ENCODE assay signal across 13 cellular contexts in the genomic region with DNA sequence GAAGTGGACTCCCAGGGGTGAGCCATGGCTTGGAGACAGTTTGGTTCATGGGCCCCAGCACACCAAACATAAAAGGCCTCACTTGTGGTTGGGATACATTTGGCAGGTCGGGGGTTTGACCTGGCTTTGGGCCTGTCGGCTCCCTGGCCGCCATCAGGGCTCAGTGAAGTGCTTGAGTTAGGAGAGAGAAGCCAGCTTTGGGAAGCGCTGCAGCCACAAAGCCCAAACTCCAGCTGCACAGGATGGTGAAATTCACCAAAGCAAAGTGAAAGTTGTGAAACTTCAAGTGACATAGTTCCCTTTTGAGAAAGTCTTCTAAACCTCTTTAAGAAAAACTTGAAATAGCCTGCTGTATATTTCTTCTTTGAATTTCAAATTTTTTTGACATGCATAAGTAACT. TPM values are rescaled to one million over a fixed set of nuclear protein-coding genes. Genes with fewer than 3 reads are reported as not detected.
DNase-seq lines count a peak whose midpoint lies in the region; ATAC-seq and TF ChIP-seq lines count a peak whose summit lies in the region.
"Had no signal": no experiment of that assay in that cellular context is flagged by ENCODE, and none has a peak within 500 bp of the region (broad histone marks: within the 10 kb centered on the region; RNA-seq: fewer than 3 reads in every experiment).

No MANE protein-coding gene starts in this region.

- H3K9me3 Mint-ChIP-seq in activated B cell treated with CpG ODN at 0.5 μM for 24 hours = no peaks in the 10 kb centered on the region

- H3K27ac Mint-ChIP-seq in activated B cell treated with CpG ODN at 0.5 μM for 24 hours = peak overlapping the region; percentile 81

- H3K36me3 ChIP-seq in HEK293 (ENCODE audit: control insufficient read depth in 2 of 2, insufficient read depth in 1 of 2, low read length in 2 of 2) = peaks cover 0 to 35% of the 10 kb centered on the region in 2 experiments; a peak in 2 of 3 replicates
- H3K36me3 ChIP-seq in lower lobe of right lung = peaks cover 10% of the 10 kb centered on the region
- H3K36me3 ChIP-seq: BE2C had no signal

- TF ChIP-seq CTCF in AG09319 (IDR thresholded peaks at IDR 0.05; ENCODE audit: low read depth, low read length) (no peak), HEK293 (tag by site-specific recombination; IDR thresholded peaks at IDR 0.05) (no peak), activated B cell treated with CpG ODN at 0.5 μM for 24 hours (IDR thresholded peaks at IDR 0.05) (no peak), lower lobe of right lung (IDR thresholded peaks at IDR 0.05) (no peak)

- H3K27me3 ChIP-seq in lower lobe of right lung (ENCODE audit: low read depth) = no peaks in the 10 kb centered on the region
- H3K27me3 ChIP-seq: BE2C had no signal

- H3K9me3 ChIP-seq in HEK293 (ENCODE audit: control insufficient read depth, insufficient read depth, low read depth, low read length) (no peaks in the 10 kb centered on the region), lower lobe of right lung (no peaks in the 10 kb centered on the region)
- H3K9me3 ChIP-seq: BE2C had no signal

- H3K4me1 ChIP-seq in HEK293 (ENCODE audit: control insufficient read depth, insufficient read depth, low read length) (no peaks in the 10 kb centered on the region), lower lobe of right lung (peaks cover 74% of the 10 kb centered on the region)
- H3K4me1 ChIP-seq: BE2C had no signal

- no peak overlapping the region for H3K27ac ChIP-seq in HEK293 (ENCODE audit: extremely low read depth, low read depth, low read length)
- peak overlapping the region; percentile 83 for H3K27ac ChIP-seq in lower lobe of right lung

- H3K36me3 Mint-ChIP-seq in activated B cell treated with CpG ODN at 0.5 μM for 24 hours (ENCODE audit: low read depth) = peaks cover 20% of the 10 kb centered on the region

- H3K27me3 Mint-ChIP-seq in activated B cell treated with CpG ODN at 0.5 μM for 24 hours = no peaks in the 10 kb centered on the region

- peak overlapping the region; percentile 42 for H3K4me3 Mint-ChIP-seq in activated B cell treated with CpG ODN at 0.5 μM for 24 hours

- intact Hi-C loops in activated B cell treated with CpG ODN at 0.5 μM for 24 hours (cut with micrococcal nuclease) (no loop called here), lower lobe of right lung (cut with DNase I) (no loop called here)

- CTCF ChIA-PET in HEK293 (lab: Yijun Ruan, JAX) (interaction anchor here (1.1 to 1.2 kb wide), 2 partner anchors 18 to 39 kb away, joined by 4 read pairs; no protein-coding TSS in a partner anchor), activated B cell treated with CpG ODN at 0.5 μM for 24 hours (lab: Charles Lee) (interaction anchor here (1.9 kb wide), 1 partner anchor 18 kb away, joined by 4 read pairs; no protein-coding TSS in a partner anchor)

- POLR2A ChIA-PET in HEK293 (lab: Yijun Ruan, JAX) (no interaction called here), activated B cell treated with CpG ODN at 0.5 μM for 24 hours (lab: Charles Lee) (interaction anchor here (0.7 kb wide), 1 partner anchor 474 kb away, joined by 3 read pairs; no protein-coding TSS in a partner anchor)

- no peak overlapping the region for H3K4me3 ChIP-seq in HEK293 (ENCODE audit: low read depth, low read length)
- no peak overlapping the region for H3K4me3 ChIP-seq in lower lobe of right lung

- peaks cover 56% of the 10 kb centered on the region for H3K4me1 Mint-ChIP-seq in activated B cell treated with CpG ODN at 0.5 μM for 24 hours

- no peak for ATAC-seq in activated B cell treated with CpG ODN at 0.5 μM for 24 hours (ENCODE audit: low read depth)
- peak; percentile 20 to 47 for ATAC-seq in lower lobe of right lung
- no peak for ATAC-seq in HG02884 (IDR thresholded peaks at IDR 0.05; ENCODE audit: unreplicated experiment)

- DNase-seq in AG09319 (ENCODE audit: extremely low read depth, low read depth) (peak; percentile 7), activated B cell treated with CpG ODN at 0.5 μM for 24 hours (no peak), lower lobe of right lung (peak; percentile 54), NCI-H187 treated with DMSO at 0.1 percent for 48 hours (lab: John Stamatoyannopoulos, UW) (no peak), A172 (ENCODE audit: low spot score) (no peak)
- no peak for DNase-seq in stimulated activated CD4-positive, alpha-beta T cell treated with anti-CD3 and anti-CD28 coated beads, Interleukin-12 subunit alpha, Interleukin-12 subunit beta, amount 100 ng/mL, for 4 hours
- DNase-seq: BE2C, NCI-H2171 treated with DMSO at 0.1 percent for 48 hours, T-helper 2 cell had no signal

TF ChIP-seq in HEK293, 187 proteins besides CTCF, POLR2A, EP300 and RAD21:
- TF ChIP-seq ZNF530 (tag by site-specific recombination; IDR thresholded peaks at IDR 0.05; ENCODE audit: low read depth) (no peak), PRDM1 (tag by site-specific recombination; IDR thresholded peaks at IDR 0.05) (peak; percentile 56)

RNA-seq across cellular contexts. Expression of gene SLC46A2, which starts 27.5 kb away (rescaled TPM):
- total RNA-seq in activated B cell treated with CpG ODN at 0.5 μM for 24 hours = not detected in 2 replicates
- 13.7 TPM for total RNA-seq in lower lobe of right lung
- total RNA-seq in A172 (2014; rRNA removed; shearing (Covaris generic)) = not detected in 2 replicates
- total RNA-seq: H1, pulmonary artery endothelial cell had no signal

Comparison
In these comparisons a context has a peak if more than half of its experiments do, and no peak if none do; other contexts are left out.
1. DNase-seq: peak in AG09319 (single experiment) and lower lobe of right lung (single experiment); none in activated B cell treated with CpG ODN at 0.5 μM for 24 hours (single experiment), NCI-H187 treated with DMSO at 0.1 percent for 48 hours (single experiment), stimulated activated CD4-positive, alpha-beta T cell treated with anti-CD3 and anti-CD28 coated beads, Interleukin-12 subunit alpha, Interleukin-12 subunit beta, amount 100 ng/mL, for 4 hours (single experiment) and A172 (single experiment).
2. ATAC-seq: peak in lower lobe of right lung (2 of 2); none in activated B cell treated with CpG ODN at 0.5 μM for 24 hours (single experiment) and HG02884 (single experiment).
3. RNA of gene SLC46A2, which starts 27.5 kb away (total RNA-seq): 13.7 TPM in lower lobe of right lung (single experiment); not detected in activated B cell treated with CpG ODN at 0.5 μM for 24 hours and not detected in A172; every median in the first group is over 10 times any median in the second.